8 cellular contexts compared by ENCODE assay signal in genomic region chr13:111587249-111587648, GRCh38.
"Had no signal": no experiment of that assay in that cellular context is flagged by ENCODE, and none has a peak within 500 bp of the region (broad histone marks: within the 10 kb centered on the region; RNA-seq: fewer than 3 reads in every experiment).

No MANE protein-coding gene starts in this region.

- FAIRE-seq: HepG2 had no signal

- H3K27ac ChIP-seq: GM23248, HL-60, KMS-11 had no signal

- ATAC-seq: HepG2 had no signal

- DNase-seq: GM23248, GOT3, H7, HCEC 1CT, KBM-7 had no signal

- H3K4me3 ChIP-seq: GM23248 had no signal

- H3K4me2 ChIP-seq: KMS-11 had no signal

- H3K9ac ChIP-seq: GM23248, KMS-11 had no signal
